In the genomic region with DNA sequence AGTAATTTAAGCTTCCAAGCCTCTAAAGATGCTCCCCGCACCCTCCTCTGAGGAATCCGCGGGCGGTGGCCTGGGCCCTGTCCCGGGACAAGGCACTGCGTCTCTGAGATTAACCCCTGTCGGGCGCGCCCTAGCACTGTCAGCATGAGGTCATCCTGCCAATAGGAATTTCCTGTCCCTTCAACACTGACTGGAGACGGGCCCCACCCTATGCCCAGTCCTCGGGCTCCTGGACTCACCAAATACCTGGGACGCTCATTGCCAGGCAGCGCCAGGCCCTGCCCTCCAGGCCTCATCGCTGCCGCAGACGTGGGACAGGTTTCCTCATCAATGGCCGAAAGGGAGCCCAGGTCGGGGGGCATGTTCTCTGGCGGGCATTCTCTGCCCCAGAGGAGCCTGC, we compare ENCODE assay signal across 13 cellular contexts.
A peak's percentile ranks its signal among the peaks of the same experiment; 100 is the strongest.
DNase-seq lines count a peak whose midpoint lies in the region; ATAC-seq and TF ChIP-seq lines count a peak whose summit lies in the region.
"Had no signal": no experiment of that assay in that cellular context is flagged by ENCODE, and none has a peak within 500 bp of the region (broad histone marks: within the 10 kb centered on the region; RNA-seq: fewer than 3 reads in every experiment).

No MANE protein-coding gene starts in this region.

- H2BK12ac ChIP-seq in mesenchymal stem cell (ENCODE audit: low read length in 2 of 2), result no peak overlapping the region

- H3K4me1 Mint-ChIP-seq in Calu3 (ENCODE audit: low read depth, unreplicated experiment), result peaks cover 20% of the 10 kb centered on the region
- peaks cover 17% of the 10 kb centered on the region for H3K4me1 Mint-ChIP-seq in nephron progenitor cell
- H3K4me1 Mint-ChIP-seq: CD4-positive, CD25-positive, alpha-beta regulatory T cell had no signal

- no peaks in the 10 kb centered on the region for H3K36me3 ChIP-seq in HUES6 (ENCODE audit: control insufficient read depth, insufficient read depth, low read length)
- no peaks in the 10 kb centered on the region for H3K36me3 ChIP-seq in breast epithelium
- no peaks in the 10 kb centered on the region for H3K36me3 ChIP-seq in mesenchymal stem cell (ENCODE audit: control insufficient read depth in 1 of 2, insufficient read depth in 2 of 2, low read depth in 1 of 2, low read length in 2 of 2)
- H3K36me3 ChIP-seq in SK-N-SH (replicated peaks in 1 of 2; ENCODE audit: control insufficient read depth in 1 of 2, insufficient read depth in 2 of 2, low read length in 1 of 2), result no peaks in the 10 kb centered on the region
- H3K36me3 ChIP-seq: heart right ventricle had no signal

- no peak for TF ChIP-seq POLR2A in breast epithelium (IDR thresholded peaks at IDR 0.05)

- H3K18ac ChIP-seq in mesenchymal stem cell (ENCODE audit: low read depth in 1 of 2, low read length in 2 of 2), result no peak overlapping the region

- peaks cover 9% of the 10 kb centered on the region for H3K4me1 ChIP-seq in HUES6 (ENCODE audit: control insufficient read depth, insufficient read depth, low read length)
- no peaks in the 10 kb centered on the region for H3K4me1 ChIP-seq in breast epithelium
- H3K4me1 ChIP-seq in mesenchymal stem cell (ENCODE audit: control insufficient read depth, insufficient read depth, low read depth, low read length), result peaks cover 14% of the 10 kb centered on the region
- no peaks in the 10 kb centered on the region for H3K4me1 ChIP-seq in SK-N-SH (ENCODE audit: control insufficient read depth in 1 of 2, insufficient read depth in 2 of 2, low read depth in 1 of 2, low read length in 1 of 2)
- H3K4me1 ChIP-seq: parathyroid adenoma had no signal

- H3K27ac Mint-ChIP-seq in Calu3 (ENCODE audit: unreplicated experiment), result no peak overlapping the region
- H3K27ac Mint-ChIP-seq in nephron progenitor cell, result no peak overlapping the region
- H3K27ac Mint-ChIP-seq: CD4-positive, CD25-positive, alpha-beta regulatory T cell had no signal

- no peak overlapping the region for H3K4ac ChIP-seq in mesenchymal stem cell (ENCODE audit: low read depth in 1 of 2, low read length in 2 of 2)

- H3K9me3 ChIP-seq in HUES6 (ENCODE audit: control insufficient read depth, insufficient read depth, low read depth, low read length) (no peaks in the 10 kb centered on the region), breast epithelium (no peaks in the 10 kb centered on the region), mesenchymal stem cell (ENCODE audit: control insufficient read depth, low read length) (no peaks in the 10 kb centered on the region), SK-N-SH (no peaks in the 10 kb centered on the region)
- H3K9me3 ChIP-seq: heart right ventricle had no signal

- H3K79me1 ChIP-seq in mesenchymal stem cell (replicated peaks; ENCODE audit: low read length, poor library complexity, severe bottlenecking), result no peaks in the 10 kb centered on the region

- no peaks in the 10 kb centered on the region for H3K9me2 ChIP-seq in SK-N-SH

- BruUV-seq in Calu3 (replicated peaks; lab: Mats Ljungman, UMichigan), result no TSS peak

- H4K20me1 ChIP-seq in SK-N-SH (ENCODE audit: insufficient read depth), result no peaks in the 10 kb centered on the region

- no peak for ATAC-seq in GM18867 (IDR thresholded peaks at IDR 0.05; ENCODE audit: unreplicated experiment)
- ATAC-seq: stimulated activated naive CD8-positive, alpha-beta T cell treated with anti-CD3 and anti-CD28 coated beads, Interleukin-15, Interleukin-2, amounts not matched to agents 100 U/mL and 50 U/mL, for 24 hours had no signal

- WGBS in mesenchymal stem cell, result 33% methylated on average over 19 of the region's 19 CpGs
- no CpG with 5 or more reads among the region's 19 CpGs for WGBS in SK-N-SH (ENCODE audit: low lambda C conversion rate)

- POLR2A ChIA-PET in SK-N-SH (lab: Yijun Ruan, JAX), result no interaction called here

- H2AFZ ChIP-seq in mesenchymal stem cell (ENCODE audit: low read depth, low read length) (no peak overlapping the region), SK-N-SH (ENCODE audit: low read depth) (no peak overlapping the region)
- H2AFZ ChIP-seq: parathyroid adenoma had no signal

- H3K9ac ChIP-seq in HUES6 (ENCODE audit: low read length) (no peak overlapping the region), mesenchymal stem cell (ENCODE audit: low read length) (no peak overlapping the region), SK-N-SH (no peak overlapping the region)
- H3K9ac ChIP-seq: parathyroid adenoma had no signal

- TF ChIP-seq CTCF in Calu3 (IDR thresholded peaks at IDR 0.05; ENCODE audit: unreplicated experiment) (no peak), breast epithelium (IDR thresholded peaks at IDR 0.05) (no peak), SK-N-SH (IDR thresholded peaks at IDR 0.05) (no peak), nephron progenitor cell (IDR thresholded peaks at IDR 0.05) (no peak)

- H3F3A ChIP-seq in SK-N-SH (replicated peaks; ENCODE audit: insufficient read depth), result no peaks in the 10 kb centered on the region

- no peak overlapping the region for H4K91ac ChIP-seq in mesenchymal stem cell (ENCODE audit: low read length)

- peak overlapping the region; percentile 31; the same call in 1 of the 2 replicates for H3K4me3 ChIP-seq in HUES6 (ENCODE audit: low read depth, low read length)
- H3K4me3 ChIP-seq in breast epithelium, result peak overlapping the region in 2 of 3 donors; percentile 31 to 56
- H3K4me3 ChIP-seq in mesenchymal stem cell (ENCODE audit: insufficient read depth in 1 of 2, low read depth in 1 of 2, low read length in 2 of 2), result peak overlapping the region in 1 of 2 experiments; percentile 43
- H3K4me3 ChIP-seq in SK-N-SH (ENCODE audit: low read depth in 2 of 2, low read length in 1 of 2), result no peak overlapping the region
- H3K4me3 ChIP-seq: heart right ventricle had no signal

- CTCF ChIA-PET in Calu3 (lab: Charles Lee), result interaction anchor here (2.4 kb wide), 1 partner anchor 131 kb away, joined by 41 read pairs; no protein-coding TSS in a partner anchor
- CTCF ChIA-PET in SK-N-SH (lab: Yijun Ruan, JAX), result interaction anchor here (3.1 kb wide), 1 partner anchor 131 kb away, joined by 24 read pairs; no protein-coding TSS in a partner anchor

- H4K8ac ChIP-seq in mesenchymal stem cell (ENCODE audit: low read length), result no peak overlapping the region

- no peak overlapping the region for H2BK120ac ChIP-seq in mesenchymal stem cell (ENCODE audit: low read depth, low read length)

- H3K9me3 Mint-ChIP-seq in Calu3 (ENCODE audit: low read depth, unreplicated experiment) (no peaks in the 10 kb centered on the region), nephron progenitor cell (peaks cover 10% of the 10 kb centered on the region)

- H2AK5ac ChIP-seq in mesenchymal stem cell (ENCODE audit: low read length, severe bottlenecking), result no peak overlapping the region

- no peak for TF ChIP-seq EP300 in SK-N-SH (IDR thresholded peaks at IDR 0.05; ENCODE audit: borderline replicate concordance in 1 of 2, low read depth in 1 of 2, low read length in 1 of 2)

- H2BK5ac ChIP-seq in mesenchymal stem cell (ENCODE audit: low read depth, low read length, poor library complexity, severe bottlenecking), result no peak overlapping the region

- H3K14ac ChIP-seq in mesenchymal stem cell (ENCODE audit: low read length in 2 of 2), result no peak overlapping the region

- peaks cover 37% of the 10 kb centered on the region for H3K27me3 Mint-ChIP-seq in Calu3 (ENCODE audit: unreplicated experiment)
- H3K27me3 Mint-ChIP-seq in nephron progenitor cell (ENCODE audit: low read depth, poor library complexity), result peaks cover 48% of the 10 kb centered on the region

- H3K36me3 Mint-ChIP-seq in Calu3 (ENCODE audit: insufficient read depth, unreplicated experiment) (no peaks in the 10 kb centered on the region), nephron progenitor cell (ENCODE audit: low read depth) (peaks cover 4% of the 10 kb centered on the region)
- H3K36me3 Mint-ChIP-seq: CD4-positive, CD25-positive, alpha-beta regulatory T cell had no signal

- intact Hi-C loops in Calu3 (cut with micrococcal nuclease; ENCODE audit: unreplicated experiment) (no loop called here), breast epithelium (cut with DNase I; ENCODE audit: low total_unique reads) (no loop called here)

- H3K4me2 ChIP-seq in mesenchymal stem cell (ENCODE audit: low read length, poor library complexity, severe bottlenecking), result peak overlapping the region; percentile 12
- no peak overlapping the region for H3K4me2 ChIP-seq in SK-N-SH

- no peaks in the 10 kb centered on the region for H3K79me2 ChIP-seq in SK-N-SH (ENCODE audit: insufficient read depth)
- H3K79me2 ChIP-seq: parathyroid adenoma had no signal

- DNase-seq in Calu3, result peak; percentile 63
- no peak for DNase-seq in breast epithelium (ENCODE audit: low spot score in 2 of 2)
- DNase-seq in mesenchymal stem cell, result peak; percentile 16
- no peak for DNase-seq in effector CD4-positive, alpha-beta T cell
- no peak for DNase-seq in SK-N-SH
- DNase-seq in nephron progenitor cell, result no peak
- DNase-seq: CD4-positive, CD25-positive, alpha-beta regulatory T cell; heart right ventricle; stimulated activated CD4-positive, alpha-beta T cell treated with anti-CD3 and anti-CD28 coated beads, Interleukin-2, amount 100 ng/mL, for 48 hours; stimulated activated naive CD8-positive, alpha-beta T cell treated with anti-CD3 and anti-CD28 coated beads, Interleukin-15, Interleukin-2, amounts not matched to agents 100 U/mL and 50 U/mL, for 24 hours had no signal

- no peak overlapping the region for H3K23ac ChIP-seq in mesenchymal stem cell (ENCODE audit: low read length in 2 of 2)

- H3K27ac ChIP-seq in HUES6 (ENCODE audit: low read depth, low read length), result no peak overlapping the region
- H3K27ac ChIP-seq in breast epithelium, result no peak overlapping the region
- no peak overlapping the region for H3K27ac ChIP-seq in mesenchymal stem cell (ENCODE audit: low read length, poor library complexity, severe bottlenecking)
- H3K27ac ChIP-seq in SK-N-SH (ENCODE audit: low read depth in 2 of 2, low read length in 1 of 2), result no peak overlapping the region
- H3K27ac ChIP-seq: heart right ventricle, parathyroid adenoma had no signal

- H3K4me3 Mint-ChIP-seq in Calu3 (ENCODE audit: low read depth, unreplicated experiment) (peak overlapping the region; percentile 57), nephron progenitor cell (no peak overlapping the region)
- H3K4me3 Mint-ChIP-seq: CD4-positive, CD25-positive, alpha-beta regulatory T cell had no signal

- TF ChIP-seq RAD21 in SK-N-SH (IDR thresholded peaks at IDR 0.05; ENCODE audit: low read length), result no peak

- H3K27me3 ChIP-seq in HUES6 (ENCODE audit: control insufficient read depth, insufficient read depth, low read length) (peaks cover 20% of the 10 kb centered on the region; the same call in 1 of the 2 replicates), breast epithelium (peaks cover 0 to 31% of the 10 kb centered on the region in 2 donors), mesenchymal stem cell (ENCODE audit: control insufficient read depth in 1 of 2, insufficient read depth in 1 of 2, low read length in 2 of 2) (peaks cover 0 to 45% of the 10 kb centered on the region in 2 experiments), SK-N-SH (ENCODE audit: insufficient read depth) (0 out of 2 replicates have a peak, but pooled peaks cover 2% of the 10 kb centered on the region)

- no peak overlapping the region for H2BK15ac ChIP-seq in mesenchymal stem cell (ENCODE audit: low read depth, poor library complexity, severe bottlenecking)

Comparison
In these comparisons a context has a peak if more than half of its experiments do, and no peak if none do; other contexts are left out.
1. DNase-seq: peak in Calu3 (single experiment) and mesenchymal stem cell (single experiment); none in breast epithelium (0 of 2), effector CD4-positive, alpha-beta T cell (single experiment), SK-N-SH (single experiment) and nephron progenitor cell (single experiment).
2. H3K4me3 ChIP-seq: peak in HUES6 (single experiment) and breast epithelium (2 of 3); none in SK-N-SH (0 of 2).